Comparison of ENCODE assay signal across 11 cellular contexts in the genomic region with DNA sequence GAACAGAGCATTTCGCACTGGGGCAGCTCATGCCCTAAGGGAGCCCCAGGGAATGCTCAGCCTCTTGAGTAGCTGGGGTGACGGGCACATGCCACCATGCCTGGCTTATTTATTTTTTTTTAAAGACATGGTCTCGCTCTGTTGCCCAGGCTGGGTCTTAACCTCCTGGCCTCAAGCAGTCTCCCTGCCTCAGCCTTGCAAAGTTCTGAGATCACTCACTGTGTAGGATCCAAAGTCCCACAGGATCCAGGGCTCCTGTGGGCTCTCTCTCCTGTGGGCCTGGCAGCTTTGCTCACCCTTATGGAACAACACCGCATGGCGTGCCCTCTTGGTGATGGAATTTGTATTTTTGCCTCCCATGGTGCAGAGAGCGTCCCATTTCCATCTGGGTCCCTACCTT. TPM values are rescaled to one million over a fixed set of nuclear protein-coding genes. Genes with fewer than 3 reads are reported as not detected.
DNase-seq lines count a peak whose midpoint lies in the region; TF ChIP-seq lines count a peak whose summit lies in the region.
"Had no signal": no experiment of that assay in that cellular context is flagged by ENCODE, and none has a peak within 500 bp of the region (broad histone marks: within the 10 kb centered on the region; RNA-seq: fewer than 3 reads in every experiment).

No MANE protein-coding gene starts in this region.

- no peaks in the 10 kb centered on the region for H3K9me3 Mint-ChIP-seq in neural progenitor cell
- H3K9me3 Mint-ChIP-seq: CD8-positive, alpha-beta T cell had no signal

- TF ChIP-seq CTCF in ascending aorta (IDR thresholded peaks at IDR 0.05) = no peak
- TF ChIP-seq CTCF in thyroid gland (IDR thresholded peaks at IDR 0.05) = no peak
- TF ChIP-seq CTCF in neural progenitor cell (IDR thresholded peaks at IDR 0.05) = no peak

- 94 to 97% methylated on average over 6 of the region's 6 CpGs for WGBS in thyroid gland, 2 donors

- H4K20me1 ChIP-seq in BLaER1 (peaks cover 26% of the 10 kb centered on the region), neural progenitor cell (ENCODE audit: low read depth) (peaks cover 28% of the 10 kb centered on the region)

- no peak overlapping the region for H3K4me3 Mint-ChIP-seq in neural progenitor cell
- H3K4me3 Mint-ChIP-seq: CD8-positive, alpha-beta T cell had no signal

- H3K36me3 ChIP-seq in BLaER1 (peaks cover 72% of the 10 kb centered on the region), H7 (replicated peaks; ENCODE audit: control insufficient read depth, insufficient read depth, low read length) (peaks cover 14% of the 10 kb centered on the region), ascending aorta (peaks cover 24 to 38% of the 10 kb centered on the region in 2 donors), thyroid gland (peaks cover 0 to 21% of the 10 kb centered on the region in 2 donors), neural progenitor cell (no peaks in the 10 kb centered on the region)

- H2AFZ ChIP-seq in neural progenitor cell (replicated peaks) = no peak overlapping the region

- H3K4me2 ChIP-seq in BLaER1 (peak overlapping the region; percentile 21; the same call in 1 of the 2 replicates), neural progenitor cell (no peak overlapping the region)

- peaks cover 29% of the 10 kb centered on the region for H3F3A ChIP-seq in neural progenitor cell (ENCODE audit: low read depth)

- H3K4me3 ChIP-seq in BLaER1 (no peak overlapping the region), H7 (ENCODE audit: insufficient read depth, low read depth, low read length) (no peak overlapping the region), ascending aorta (no peak overlapping the region), thyroid gland (replicated peaks in 1 of 3) (no peak overlapping the region), neural progenitor cell (no peak overlapping the region)
- H3K4me3 ChIP-seq: BLaER1 treated with 17β-estradiol and CSF1 and Interleukin-3, amounts not matched to agents 10 nM and 100 nM; HAP-1 had no signal

- H3K27ac Mint-ChIP-seq in neural progenitor cell = no peak overlapping the region
- H3K27ac Mint-ChIP-seq: CD8-positive, alpha-beta T cell had no signal

- intact Hi-C loops in ascending aorta (cut with DNase I) = loop anchor here (10.0 kb wide), 1 partner anchor 246 kb away; no protein-coding TSS in a partner anchor
- intact Hi-C loops in thyroid gland (cut with DNase I) = no loop called here

- H3K27ac ChIP-seq in BLaER1 = no peak overlapping the region
- peak overlapping the region; percentile 7 to 45 for H3K27ac ChIP-seq in ascending aorta
- H3K27ac ChIP-seq in thyroid gland = peak overlapping the region; percentile 29 to 79 (median 42)
- H3K27ac ChIP-seq in neural progenitor cell = no peak overlapping the region
- H3K27ac ChIP-seq: BLaER1 treated with 17β-estradiol and CSF1 and Interleukin-3, amounts not matched to agents 10 nM and 100 nM had no signal

- H3K4me1 ChIP-seq in BLaER1 = peaks cover 24% of the 10 kb centered on the region
- peaks cover 3 to 23% of the 10 kb centered on the region in 2 donors for H3K4me1 ChIP-seq in ascending aorta
- H3K4me1 ChIP-seq in thyroid gland = peaks cover 15 to 76% of the 10 kb centered on the region in 2 donors
- H3K4me1 ChIP-seq in neural progenitor cell = peaks cover 33% of the 10 kb centered on the region
- H3K4me1 ChIP-seq: HAP-1 had no signal

- H3K4me1 Mint-ChIP-seq in neural progenitor cell = peaks cover 56% of the 10 kb centered on the region

- H3K36me3 Mint-ChIP-seq in neural progenitor cell = peaks cover 21% of the 10 kb centered on the region

- H3K9ac ChIP-seq in BLaER1 (no peak overlapping the region), neural progenitor cell (no peak overlapping the region)
- H3K9ac ChIP-seq: BLaER1 treated with 17β-estradiol and CSF1 and Interleukin-3, amounts not matched to agents 10 nM and 100 nM had no signal

- peak; percentile 17 for DNase-seq in H7
- no peak for DNase-seq in ascending aorta (ENCODE audit: low spot score in 2 of 2)
- DNase-seq in thyroid gland = no peak
- no peak for DNase-seq in DMS 273 treated with DMSO at 0.1 percent for 48 hours (lab: John Stamatoyannopoulos, UW)
- no peak for DNase-seq in dedifferentiated amniotic fluid mesenchymal stem cell (ENCODE audit: extremely low spot score)
- no peak for DNase-seq in neural progenitor cell (ENCODE audit: low spot score)
- DNase-seq: 8988T; CD8-positive, alpha-beta T cell had no signal

- no peaks in the 10 kb centered on the region for H3K79me2 ChIP-seq in neural progenitor cell (ENCODE audit: low read depth)

- H3K9me3 ChIP-seq in BLaER1 (no peaks in the 10 kb centered on the region), ascending aorta (no peaks in the 10 kb centered on the region), thyroid gland (no peaks in the 10 kb centered on the region), neural progenitor cell (ENCODE audit: low read depth) (no peaks in the 10 kb centered on the region)
- H3K9me3 ChIP-seq: BLaER1 treated with 17β-estradiol and CSF1 and Interleukin-3, amounts not matched to agents 10 nM and 100 nM; HAP-1 had no signal

- H3K27me3 Mint-ChIP-seq in neural progenitor cell (ENCODE audit: insufficient read depth, low read depth) = peaks cover 3% of the 10 kb centered on the region

- TF ChIP-seq POLR2A in thyroid gland (IDR thresholded peaks at IDR 0.05) = no peak

- H3K27me3 ChIP-seq in BLaER1 (no peaks in the 10 kb centered on the region), H7 (ENCODE audit: control insufficient read depth, insufficient read depth, low read length) (no peaks in the 10 kb centered on the region), ascending aorta (no peaks in the 10 kb centered on the region), thyroid gland (no peaks in the 10 kb centered on the region), neural progenitor cell (no peaks in the 10 kb centered on the region)
- H3K27me3 ChIP-seq: BLaER1 treated with 17β-estradiol and CSF1 and Interleukin-3, amounts not matched to agents 10 nM and 100 nM had no signal

RNA-seq across cellular contexts. Expression of a gene that starts 34.0 kb away (rescaled TPM):
- total RNA-seq in H7 (2014; rRNA removed; shearing (Covaris generic)) = 11.0 and 12.8 TPM in 2 replicates
- 24.2 TPM for total RNA-seq in ascending aorta
- 10 to 100 TPM; 25.4 to 38.2 (median 34.9) TPM for total RNA-seq in thyroid gland
- 9.4 and 10.4 TPM in 2 replicates for total RNA-seq in neural progenitor cell (ENCODE audit: low replicate concordance)

RNA-seq across cellular contexts. Expression of a gene that starts 45.4 kb away (rescaled TPM):
- 120 and 142 TPM in 2 replicates for total RNA-seq in H7 (2014; rRNA removed; shearing (Covaris generic))
- total RNA-seq in ascending aorta (236 TPM), thyroid gland (100 to 1,000 TPM; 141 to 341 (median 285) TPM), neural progenitor cell (ENCODE audit: low replicate concordance) (38.6 and 61.0 TPM in 2 replicates)

Comparison
In these comparisons a context has a peak if more than half of its experiments do, and no peak if none do; other contexts are left out.
1. H3K27ac ChIP-seq: peak in ascending aorta (2 of 2) and thyroid gland (3 of 3); none in BLaER1 (single experiment) and neural progenitor cell (single experiment).